Comparison of ENCODE assay signal across 1 cellular context in the genomic region with DNA sequence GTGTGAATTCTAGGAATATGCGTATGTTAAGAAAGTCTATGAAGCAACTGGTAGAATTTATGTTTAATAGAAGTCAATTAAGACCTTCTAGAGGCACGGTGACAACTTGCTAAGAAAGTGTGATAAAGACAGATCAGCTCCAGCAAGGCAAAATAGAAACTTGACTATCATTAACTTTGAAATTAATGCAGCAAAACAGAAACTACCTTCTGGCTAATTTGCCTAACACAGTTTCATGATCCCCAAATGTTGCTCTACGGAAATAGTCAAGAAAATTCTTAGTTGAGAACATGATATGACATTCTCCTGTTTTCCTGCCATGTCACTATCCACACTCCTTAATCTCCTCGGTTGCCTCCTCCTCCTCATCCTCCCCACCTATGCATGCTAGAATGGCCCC.
TF ChIP-seq lines count a peak whose summit lies in the region.

No MANE protein-coding gene starts in this region.

TF ChIP-seq in HepG2, 621 proteins besides CTCF, POLR2A, EP300 and RAD21:
- 0 out of 2 replicates have a peak, but pooled peaks have one; percentile 15 for TF ChIP-seq RBFOX2 (IDR thresholded peaks at IDR 0.05; ENCODE audit: low read depth, low read length)
- TF ChIP-seq TERF1 (CRISPR knock-in tag; IDR thresholded peaks at IDR 0.05), result no peak
- no peak for TF ChIP-seq ERF (CRISPR knock-in tag; IDR thresholded peaks at IDR 0.05)
- no peak for TF ChIP-seq SRY (CRISPR knock-in tag; IDR thresholded peaks at IDR 0.05)
